ENCODE assay signal across 8 cellular contexts in genomic region chr1:32107742-32108661, GRCh38. TPM values are rescaled to one million over a fixed set of nuclear protein-coding genes. Genes with fewer than 3 reads are reported as not detected.
DNase-seq lines count a peak whose midpoint lies in the region; ATAC-seq and TF ChIP-seq lines count a peak whose summit lies in the region.

Gene KPNA6 (plus strand): TSS chr1:32108056. CDS start chr1:32108131, 75 bp downstream.

- H3K4me1 ChIP-seq in HCT116 (ENCODE audit: control insufficient read depth in 1 of 2, insufficient read depth in 2 of 2, low read length in 2 of 2) (peaks cover 11 to 31% of the 10 kb centered on the region in 2 experiments; a peak in 2 of 4 replicates), gastroesophageal sphincter (peaks cover 8 to 50% (median 17%) of the 10 kb centered on the region in 3 donors), neutrophil (ENCODE audit: control insufficient read depth in 1 of 2, insufficient read depth in 1 of 2, low read depth in 1 of 2, low read length in 1 of 2) (peaks cover 46 to 56% of the 10 kb centered on the region in 2 experiments)

- peak; percentile 37 for TF ChIP-seq POLR2A in HCT116 (IDR thresholded peaks at IDR 0.05; ENCODE audit: borderline replicate concordance, extremely low read depth, insufficient read depth, insufficient read length)
- TF ChIP-seq POLR2A in gastroesophageal sphincter (IDR thresholded peaks at IDR 0.05): peak; percentile 10 to 38

- H3K4me1 Mint-ChIP-seq in activated naive CD4-positive, alpha-beta T cell treated with anti-CD3 and anti-CD28 coated beads for 36 hours (ENCODE audit: low read depth): peaks cover 42% of the 10 kb centered on the region

- H4K20me1 ChIP-seq in HCT116 (ENCODE audit: insufficient read depth): no peaks in the 10 kb centered on the region; the same call in 1 of the 2 replicates

- H3K9me2 ChIP-seq in HCT116 (ENCODE audit: insufficient read depth): no peaks in the 10 kb centered on the region

- peak within 1 kb of the TSS; percentile 99 for H3K4me3 Mint-ChIP-seq in activated naive CD4-positive, alpha-beta T cell treated with anti-CD3 and anti-CD28 coated beads for 36 hours

- 0 to 1% methylated on average over 4 to 10 of the region's 45 CpGs for WGBS in gastroesophageal sphincter (ENCODE audit: low coverage in 1 of 2), 2 donors

- no peaks in the 10 kb centered on the region for H3K27me3 ChIP-seq in HCT116 (ENCODE audit: insufficient read depth, low read length)
- no peaks in the 10 kb centered on the region for H3K27me3 ChIP-seq in gastroesophageal sphincter
- H3K27me3 ChIP-seq in neutrophil: no peaks in the 10 kb centered on the region

- RAD21 ChIA-PET in HCT116 (lab: Charles Lee; ENCODE audit: low non-redundant PET in 1 of 2, low total read pairs in 2 of 2, uncharacterized antibody in 2 of 2, unreplicated experiment in 2 of 2): interaction anchor here in 1 of 2 experiments (0.6 to 0.8 kb wide), 3 partner anchors 25 to 319 kb away, joined by 3 to 6 read pairs (median 4); partner anchors contain the start of gene TMEM39B

- no peaks in the 10 kb centered on the region for H3K9me3 Mint-ChIP-seq in activated naive CD4-positive, alpha-beta T cell treated with anti-CD3 and anti-CD28 coated beads for 36 hours

- H3K4me3 ChIP-seq in HCT116 (replicated peaks in 1 of 2; ENCODE audit: low read depth in 1 of 2, low read length in 2 of 2) (peak within 1 kb of the TSS; percentile 61 to 84), SK-N-MC (peak within 1 kb of the TSS; percentile 88), gastroesophageal sphincter (peak within 1 kb of the TSS; percentile 70 to 78), neutrophil (ENCODE audit: low read depth in 1 of 2, low read length in 1 of 2) (peak within 1 kb of the TSS; percentile 86 to 90)

- TF ChIP-seq RAD21 in HCT116 (IDR thresholded peaks at IDR 0.05; ENCODE audit: low read depth): no peak

- H2AFZ ChIP-seq in HCT116 (ENCODE audit: low read depth, low read length, poor library complexity, severe bottlenecking): peak within 1 kb of the TSS; percentile 84

- peak within 1 kb of the TSS; percentile 87 for H3K9ac ChIP-seq in HCT116 (ENCODE audit: low read length)
- peak within 1 kb of the TSS; percentile 95 for H3K9ac ChIP-seq in SK-N-MC (ENCODE audit: insufficient read length)

- ATAC-seq in HCT116: peak; percentile 77
- ATAC-seq in gastroesophageal sphincter: peak; percentile 91

- intact Hi-C loops in HCT116 (cut with micrococcal nuclease): no loop called here
- intact Hi-C loops in activated naive CD4-positive, alpha-beta T cell treated with anti-CD3 and anti-CD28 coated beads for 36 hours (cut with micrococcal nuclease): loop anchor here (1.0 to 5.0 kb wide), 4 partner anchors 36 to 544 kb away; partner anchors contain the start of genes RBBP4, TMEM39B, TXLNA and ZBTB8OS

- peaks cover 4% of the 10 kb centered on the region for H3K36me3 Mint-ChIP-seq in activated naive CD4-positive, alpha-beta T cell treated with anti-CD3 and anti-CD28 coated beads for 36 hours (ENCODE audit: low read depth)

- TSS peak; percentile 50 for BruUV-seq in HCT116 (replicated peaks; lab: Mats Ljungman, UMichigan)

- H3K27ac ChIP-seq in HCT116 (ENCODE audit: low read depth, low read length) (peak within 1 kb of the TSS; percentile 92), SK-N-MC (peak within 1 kb of the TSS; percentile 66), gastroesophageal sphincter (peak within 1 kb of the TSS; percentile 68 to 96 (median 92)), neutrophil (peak within 1 kb of the TSS; percentile 94)

- peak within 1 kb of the TSS; percentile 87 for H3K4me2 ChIP-seq in HCT116 (ENCODE audit: low read length)

- no peak for TF ChIP-seq CTCF in HCT116 (IDR thresholded peaks at IDR 0.05 in 2 of 3, conservative IDR thresholded peaks at IDR 0.05 in 1 of 3; ENCODE audit: borderline replicate concordance in 1 of 3, insufficient read depth in 1 of 3, low read depth in 2 of 3, low read length in 2 of 3)
- TF ChIP-seq CTCF in gastroesophageal sphincter (IDR thresholded peaks at IDR 0.05): peak in 2 of 4 experiments; percentile 1 to 7
- TF ChIP-seq CTCF in neutrophil (IDR thresholded peaks at IDR 0.05): peak; percentile 42
- no peak for TF ChIP-seq CTCF in subcutaneous adipose tissue (IDR thresholded peaks at IDR 0.05; ENCODE audit: low read depth)

- H3K36me3 ChIP-seq in HCT116 (ENCODE audit: control insufficient read depth in 1 of 2, insufficient read depth in 2 of 2, low read length in 2 of 2) (peaks cover 0 to 2% of the 10 kb centered on the region in 2 experiments; a peak in 1 of 4 replicates), SK-N-MC (ENCODE audit: insufficient read depth, low read length) (no peaks in the 10 kb centered on the region), gastroesophageal sphincter (peaks cover 0 to 4% of the 10 kb centered on the region in 2 donors), neutrophil (no peaks in the 10 kb centered on the region)

- H3K27ac Mint-ChIP-seq in activated naive CD4-positive, alpha-beta T cell treated with anti-CD3 and anti-CD28 coated beads for 36 hours: peak within 1 kb of the TSS; percentile 94

- H3K9me3 ChIP-seq in HCT116 (ENCODE audit: control insufficient read depth in 1 of 2, insufficient read depth in 1 of 2, low read depth in 1 of 2, low read length in 2 of 2): no peaks in the 10 kb centered on the region
- no peaks in the 10 kb centered on the region for H3K9me3 ChIP-seq in SK-N-MC (ENCODE audit: low read depth, low read length)
- H3K9me3 ChIP-seq in gastroesophageal sphincter: no peaks in the 10 kb centered on the region
- H3K9me3 ChIP-seq in neutrophil: no peaks in the 10 kb centered on the region

- no peaks in the 10 kb centered on the region for H3K27me3 Mint-ChIP-seq in activated naive CD4-positive, alpha-beta T cell treated with anti-CD3 and anti-CD28 coated beads for 36 hours (ENCODE audit: low read depth)

- peaks cover 52% of the 10 kb centered on the region for H3K79me2 ChIP-seq in HCT116 (ENCODE audit: insufficient read depth, low read length)

- POLR2A ChIA-PET in HCT116 (lab: Charles Lee): interaction anchor here (0.6 to 1.2 kb wide), 13 partner anchors 11 to 847 kb away, joined by 3 to 8 read pairs (median 4); partner anchors contain the start of genes PTP4A2, TMEM39B and TXLNA

- DNase-seq in ELR (ENCODE audit: low read depth) (peak; percentile 98), HCT116 (ENCODE audit: low read depth, low spot score) (peak; percentile 97), NCI-H1048 (lab: John Stamatoyannopoulos, UW) (peak; percentile 86), SK-N-MC (ENCODE audit: low read depth, low spot score) (peak; percentile 92)
- DNase-seq in activated naive CD4-positive, alpha-beta T cell treated with anti-CD3 and anti-CD28 coated beads for 36 hours: peak; percentile 97

- CTCF ChIA-PET in HCT116 (lab: Charles Lee): interaction anchor here (0.6 to 2.4 kb wide), 6 partner anchors 20 to 413 kb away, joined by 3 to 7 read pairs (median 4); partner anchors contain the start of gene TMEM39B
- CTCF ChIA-PET in activated naive CD4-positive, alpha-beta T cell treated with anti-CD3 and anti-CD28 coated beads for 36 hours (lab: Charles Lee): interaction anchor here (0.5 to 2.3 kb wide), 13 partner anchors 10 to 263 kb away, joined by 3 to 12 read pairs (median 3); no protein-coding TSS in a partner anchor

- no peak for TF ChIP-seq EP300 in gastroesophageal sphincter (IDR thresholded peaks at IDR 0.05)

TF ChIP-seq in HCT116, 20 proteins besides CTCF, POLR2A, EP300 and RAD21 (continues in another document):
- no peak for TF ChIP-seq REST (IDR thresholded peaks at IDR 0.05; ENCODE audit: low read depth)
- TF ChIP-seq EGR1 (IDR thresholded peaks at IDR 0.05; ENCODE audit: low read depth): no peak
- TF ChIP-seq TCF7L2 (IDR thresholded peaks at IDR 0.05; ENCODE audit: borderline replicate concordance, extremely low read depth, insufficient read depth, insufficient read length): peak; percentile 80
- no peak for TF ChIP-seq JUND (IDR thresholded peaks at IDR 0.05)
- TF ChIP-seq EZH2 (IDR thresholded peaks at IDR 0.05): no peak
- TF ChIP-seq MAX (IDR thresholded peaks at IDR 0.05): peak; percentile 63

RNA-seq across cellular contexts. Expression of gene KPNA6, which starts in this region (rescaled TPM):
- 79.9 TPM for total RNA-seq in HCT116 (2021; ENCODE audit: unreplicated experiment)
- polyA plus RNA-seq in HCT116 (2012): 18.1 and 20.4 TPM in 2 replicates
- 10 to 100 TPM; 74.5 to 75.0 TPM for total RNA-seq in activated naive CD4-positive, alpha-beta T cell treated with anti-CD3 and anti-CD28 coated beads for 36 hours
- 10 to 100 TPM; 52.9 to 70.4 (median 57.6) TPM for total RNA-seq in gastroesophageal sphincter
- total RNA-seq in subcutaneous adipose tissue: 10 to 100 TPM; 31.4 to 41.6 (median 33.7) TPM

Comparison
In these comparisons a context has a peak if more than half of its experiments do, and no peak if none do; other contexts are left out.
1. Peak in every context shown above with its lines: DNase-seq, ATAC-seq, H3K4me3 ChIP-seq and H3K27ac ChIP-seq.